ENCODE assay signal across 8 cellular contexts in the genomic region with DNA sequence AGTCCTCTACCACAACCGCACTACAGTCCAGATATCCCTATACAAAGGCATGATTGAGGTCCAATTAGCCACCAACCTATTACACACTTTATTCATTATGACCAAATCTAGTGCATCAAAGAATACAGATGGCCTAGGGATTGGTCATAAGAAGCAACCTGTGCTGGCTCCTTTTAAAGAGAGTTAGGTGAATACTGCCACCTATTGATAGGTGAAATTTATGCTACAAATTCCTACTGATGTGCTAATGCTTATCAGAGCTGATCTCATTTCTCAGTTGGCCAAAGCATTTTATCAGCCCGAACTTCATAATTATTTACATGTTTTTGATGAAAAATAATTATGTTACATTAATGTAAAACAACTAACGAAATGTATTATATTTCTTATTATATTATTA.
A peak's percentile ranks its signal among the peaks of the same experiment; 100 is the strongest.
DNase-seq lines count a peak whose midpoint lies in the region; ATAC-seq and TF ChIP-seq lines count a peak whose summit lies in the region.

No MANE protein-coding gene starts in this region.

- H3K27ac ChIP-seq in H9 (ENCODE audit: insufficient read length, low read depth, low read length) (no peak overlapping the region), WERI-Rb-1 (no peak overlapping the region)

- H3K9me3 ChIP-seq in H9 (ENCODE audit: control insufficient read depth, low read depth, low read length) (no peaks in the 10 kb centered on the region), WERI-Rb-1 (ENCODE audit: severe bottlenecking) (no peaks in the 10 kb centered on the region)

- H3K79me1 ChIP-seq in H9 (ENCODE audit: insufficient read depth, low read depth, low read length, poor library complexity, severe bottlenecking): no peaks in the 10 kb centered on the region

- H3K4me1 Mint-ChIP-seq in H9 (peaks cover 42 to 49% of the 10 kb centered on the region in 2 experiments), type B pancreatic cell (ENCODE audit: unreplicated experiment) (peaks cover 18% of the 10 kb centered on the region)

- H3K4me1 ChIP-seq in H9 (ENCODE audit: insufficient read depth, low read length): 0 out of 2 replicates have a peak, but pooled peaks cover 5% of the 10 kb centered on the region

- no peak overlapping the region for H3K4me3 ChIP-seq in WERI-Rb-1 (ENCODE audit: low read depth, low read length)

- H4K91ac ChIP-seq in H9 (ENCODE audit: insufficient read length, low read depth, low read length): no peak overlapping the region

- H3K36me3 Mint-ChIP-seq in H9 (ENCODE audit: insufficient read depth in 1 of 3, low read depth in 3 of 3) (no peaks in the 10 kb centered on the region), type B pancreatic cell (no peaks in the 10 kb centered on the region)

- H2BK120ac ChIP-seq in H9 (ENCODE audit: low read depth, low read length, poor library complexity, severe bottlenecking): no peak overlapping the region

- no peaks in the 10 kb centered on the region for H4K20me1 ChIP-seq in H9 (ENCODE audit: control insufficient read depth, insufficient read depth, insufficient read length)

- no peak overlapping the region for H3K18ac ChIP-seq in H9 (ENCODE audit: insufficient read length, low read depth, low read length)

- H3K14ac ChIP-seq in H9 (ENCODE audit: insufficient read depth, low read length): no peak overlapping the region

- no peaks in the 10 kb centered on the region for H3K23me2 ChIP-seq in H9 (ENCODE audit: insufficient read length, low read depth, low read length, poor library complexity, severe bottlenecking)

- no peak overlapping the region for H2BK12ac ChIP-seq in H9 (ENCODE audit: insufficient read length, low read depth, low read length)

- H2BK5ac ChIP-seq in H9 (ENCODE audit: insufficient read length, low read length): no peak overlapping the region

- H3K4me2 ChIP-seq in H9 (ENCODE audit: insufficient read depth, insufficient read length, low read length): no peak overlapping the region

- H4K5ac ChIP-seq in H9 (ENCODE audit: insufficient read length, low read depth, low read length): no peak overlapping the region

- H4K8ac ChIP-seq in H9 (replicated peaks; ENCODE audit: insufficient read length, low read depth, low read length): no peak overlapping the region

- WGBS in H9 (ENCODE audit: extremely low coverage, insufficient read length, low lambda C conversion rate): no CpG with 5 or more reads among the region's 3 CpGs

- H3K27me3 ChIP-seq in H9 (ENCODE audit: insufficient read depth, low read length) (no peaks in the 10 kb centered on the region), WERI-Rb-1 (ENCODE audit: insufficient read depth, low read depth, severe bottlenecking) (no peaks in the 10 kb centered on the region)

- H3K27me3 Mint-ChIP-seq in H9 (ENCODE audit: low read depth) (no peaks in the 10 kb centered on the region), type B pancreatic cell (peaks cover 29% of the 10 kb centered on the region)

- no peak overlapping the region for H3T11ph ChIP-seq in H9 (ENCODE audit: low read length)

- no peak overlapping the region for H2AFZ ChIP-seq in H9 (ENCODE audit: low read length)

- no peak overlapping the region for H3K56ac ChIP-seq in H9 (ENCODE audit: insufficient read length, low read depth, low read length)

- H3K27ac Mint-ChIP-seq in H9 (no peak overlapping the region), type B pancreatic cell (no peak overlapping the region)

- H3K9me3 Mint-ChIP-seq in H9 (no peaks in the 10 kb centered on the region), type B pancreatic cell (no peaks in the 10 kb centered on the region)

- DNase-seq in DMS153 (lab: John Stamatoyannopoulos, UW) (peak; percentile 59), H9 (no peak), NCI-H187 treated with DMSO at 0.1 percent for 48 hours (lab: John Stamatoyannopoulos, UW) (peak; percentile 59), WERI-Rb-1 (no peak), iPS-NIHi11 (ENCODE audit: low spot score) (peak; percentile 57), type B pancreatic cell (ENCODE audit: extremely low spot score, unreplicated experiment) (no peak), GM19240 (ENCODE audit: insufficient read length, low spot score) (no peak)

- H3K9ac ChIP-seq in H9 (ENCODE audit: extremely low read depth, insufficient read length, low read length): no peak overlapping the region

- no peak overlapping the region for H3K4me3 Mint-ChIP-seq in H9
- H3K4me3 Mint-ChIP-seq in type B pancreatic cell: no peak overlapping the region

- ATAC-seq in HG03039 (IDR thresholded peaks at IDR 0.05; ENCODE audit: unreplicated experiment): no peak

- peak; percentile 78 for TF ChIP-seq CTCF in H9 (conservative IDR thresholded peaks at IDR 0.05)
- peak; percentile 67 for TF ChIP-seq CTCF in WERI-Rb-1 (IDR thresholded peaks at IDR 0.05; ENCODE audit: low read depth, low read length)
- TF ChIP-seq CTCF in type B pancreatic cell (conservative IDR thresholded peaks at IDR 0.05): peak; percentile 74

- H3K79me2 ChIP-seq in H9 (ENCODE audit: insufficient read depth, low read length): no peaks in the 10 kb centered on the region

- no peaks in the 10 kb centered on the region for H3K36me3 ChIP-seq in WERI-Rb-1

- no peak overlapping the region for H3K4ac ChIP-seq in H9 (ENCODE audit: low read depth, low read length)

- no peak overlapping the region for H2AK5ac ChIP-seq in H9 (ENCODE audit: insufficient read length, low read length)

- H2BK20ac ChIP-seq in H9 (ENCODE audit: low read depth, low read length, poor library complexity, severe bottlenecking): no peak overlapping the region

- H3K23ac ChIP-seq in H9 (ENCODE audit: insufficient read length, low read depth, low read length): no peak overlapping the region

- no peak overlapping the region for H2BK15ac ChIP-seq in H9 (ENCODE audit: low read depth, low read length)

Comparison
In these comparisons a context has a peak if more than half of its experiments do, and no peak if none do; other contexts are left out.
1. DNase-seq: peak in DMS153 (single experiment), NCI-H187 treated with DMSO at 0.1 percent for 48 hours (single experiment) and iPS-NIHi11 (single experiment); none in H9 (single experiment), WERI-Rb-1 (single experiment), type B pancreatic cell (single experiment) and GM19240 (single experiment).
2. Peak in every context shown above with its lines, with median percentiles within 50 percentile points of each other: CTCF ChIP-seq.